Comparison of ENCODE assay signal across 1 cellular context in the genomic region with DNA sequence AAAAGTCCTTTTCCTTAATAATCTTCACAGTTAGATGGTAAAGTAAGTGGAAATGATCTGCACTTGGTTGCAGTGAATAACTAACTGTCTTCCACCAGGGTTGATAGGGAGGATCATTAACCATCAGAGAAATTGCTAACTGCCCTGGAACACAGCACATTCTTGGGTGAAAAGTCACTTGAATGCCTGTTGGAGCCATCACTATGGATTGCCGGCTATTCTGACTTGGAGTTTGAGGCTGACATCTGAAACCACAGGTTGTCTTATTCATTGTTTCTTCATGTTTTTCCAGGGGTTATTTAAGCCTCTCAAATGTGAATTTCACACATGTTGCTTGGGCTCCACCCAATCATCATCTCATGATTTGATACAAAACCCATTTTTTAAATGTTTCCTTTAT.
TF ChIP-seq lines count a peak whose summit lies in the region.

No MANE protein-coding gene starts in this region.

TF ChIP-seq in IMR-90, 13 proteins besides CTCF, POLR2A, EP300 and RAD21 (continued from another document):
- TF ChIP-seq SMC3 (IDR thresholded peaks at IDR 0.05; ENCODE audit: low read depth, low read length) (no peak), RCOR1 (IDR thresholded peaks at IDR 0.05; ENCODE audit: insufficient replicate concordance, low read length) (no peak)
TF ChIP-seq in IMR-90: peak in this region for 1.
